8 cellular contexts compared by ENCODE assay signal in the genomic region with DNA sequence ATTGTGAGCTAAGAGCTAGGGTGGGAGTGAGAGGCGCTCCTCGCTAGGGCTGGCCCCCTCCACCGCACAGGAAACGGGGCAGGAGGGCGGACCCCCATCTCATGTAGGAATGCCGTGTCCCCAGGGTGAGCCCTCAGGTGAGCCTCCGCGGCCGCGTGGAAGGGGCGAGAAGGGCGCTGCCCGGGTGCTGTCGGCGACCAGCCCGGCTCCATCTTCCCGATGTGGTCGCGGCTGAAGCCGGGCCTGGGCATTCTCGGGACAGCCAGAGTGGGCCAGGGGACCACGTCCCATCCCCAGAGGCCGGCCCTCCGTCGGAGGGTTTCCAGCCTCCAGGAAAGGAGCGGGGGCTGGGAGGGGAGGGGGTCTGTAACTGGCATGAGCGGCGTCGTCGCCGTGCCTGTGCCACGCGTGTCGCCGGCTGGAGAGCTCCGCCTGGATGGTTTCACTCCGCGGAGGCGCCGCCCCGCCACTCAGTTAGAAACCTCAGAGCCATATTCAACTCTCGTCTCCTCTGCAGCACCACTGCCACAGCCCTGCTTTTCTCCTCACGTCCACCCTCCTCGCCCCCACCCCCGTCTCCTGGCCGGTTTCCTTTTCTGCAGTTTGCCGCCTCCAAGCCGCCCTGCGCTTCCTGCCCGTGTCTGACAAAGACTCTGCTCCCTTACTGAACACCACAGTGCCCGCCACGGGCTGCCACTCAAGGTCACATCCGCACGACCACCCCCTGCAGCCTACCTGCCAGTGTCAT. TPM values are rescaled to one million over a fixed set of nuclear protein-coding genes. Genes with fewer than 3 reads are reported as not detected.
A peak's percentile ranks its signal among the peaks of the same experiment; 100 is the strongest.
DNase-seq lines count a peak whose midpoint lies in the region; ATAC-seq, FAIRE-seq and TF ChIP-seq lines count a peak whose summit lies in the region.

TMEM269 (plus strand) TSS at position 46 of the 748 bp plus-strand sequence. CDS start 4,903 bp downstream, outside the sequence.

- peak within 1 kb of the TSS in 1 of 3 experiments; percentile 24 for H3K4me3 ChIP-seq in keratinocyte (ENCODE audit: control insufficient read depth in 2 of 3, extremely low read depth in 1 of 3, insufficient read depth in 2 of 3, low read depth in 1 of 3, low read length in 3 of 3)

- peaks cover 16% of the 10 kb centered on the region for H3K4me1 Mint-ChIP-seq in activated naive CD8-positive, alpha-beta T cell treated with anti-CD3 and anti-CD28 coated beads, Interleukin-2, amount 50 U/mL, for 24 hours

- H3K4me1 ChIP-seq in keratinocyte (ENCODE audit: control insufficient read depth, extremely low read depth, insufficient read depth, low read length): peaks cover 4% of the 10 kb centered on the region

- DNase-seq in T-helper 2 cell (peak in 4 of 5 experiments; percentile 2 to 73 (median 25)), keratinocyte (ENCODE audit: low read depth, low spot score) (no peak), NCI-H2227 treated with DMSO at 0.1 percent for 48 hours (lab: John Stamatoyannopoulos, UW) (no peak), DMS 273 treated with DMSO at 0.1 percent for 48 hours (lab: John Stamatoyannopoulos, UW) (no peak), inferior parietal cortex (ENCODE audit: extremely low spot score) (no peak)
- peak; percentile 46 for DNase-seq in activated naive CD8-positive, alpha-beta T cell treated with anti-CD3 and anti-CD28 coated beads, Interleukin-2, amount 50 U/mL, for 24 hours
- DNase-seq in stimulated activated CD4-positive, alpha-beta T cell treated with anti-CD3 and anti-CD28 coated beads, TNF-alpha, amount 100 ng/mL, for 1 hour (ENCODE audit: low read depth in 3 of 3, low spot score in 1 of 3): peak in 2 of 3 donors; percentile 12 to 24

- peak within 1 kb of the TSS; percentile 62 for H3K4me3 Mint-ChIP-seq in activated naive CD8-positive, alpha-beta T cell treated with anti-CD3 and anti-CD28 coated beads, Interleukin-2, amount 50 U/mL, for 24 hours

- no peak for TF ChIP-seq CTCF in keratinocyte (optimal IDR thresholded peaks at IDR 0.05 in 1 of 3, IDR thresholded peaks at IDR 0.05 in 1 of 3, conservative IDR thresholded peaks at IDR 0.05 in 1 of 3; ENCODE audit: extremely low read depth in 1 of 3, insufficient read depth in 2 of 3, low read length in 3 of 3)

- H2AFZ ChIP-seq in keratinocyte (ENCODE audit: control insufficient read depth, low read length): no peak within 1 kb of the TSS

- H3K9me3 Mint-ChIP-seq in activated naive CD8-positive, alpha-beta T cell treated with anti-CD3 and anti-CD28 coated beads, Interleukin-2, amount 50 U/mL, for 24 hours: no peaks in the 10 kb centered on the region

- peaks cover 19% of the 10 kb centered on the region for H3K36me3 Mint-ChIP-seq in activated naive CD8-positive, alpha-beta T cell treated with anti-CD3 and anti-CD28 coated beads, Interleukin-2, amount 50 U/mL, for 24 hours (ENCODE audit: low read depth)

- no peak within 1 kb of the TSS for H3K27ac ChIP-seq in keratinocyte (ENCODE audit: control insufficient read depth, insufficient read depth, low read length)

- dilution Hi-C loops in keratinocyte (cut with MboI; ENCODE audit: extremely low pct_ligation_motif_present, low sequenced_read_pairs): no loop called here

- ATAC-seq in activated naive CD8-positive, alpha-beta T cell treated with anti-CD3 and anti-CD28 coated beads, Interleukin-2, amount 50 U/mL, for 24 hours: peak; percentile 55
- no peak for ATAC-seq in GM21528 (IDR thresholded peaks at IDR 0.05; ENCODE audit: low FRiP score, unreplicated experiment)

- peak within 1 kb of the TSS; percentile 59 for H3K4me2 ChIP-seq in keratinocyte (ENCODE audit: control insufficient read depth, extremely low read depth, insufficient read depth, low read depth, low read length)

- no peaks in the 10 kb centered on the region for H3K9me1 ChIP-seq in keratinocyte (ENCODE audit: control insufficient read depth, extremely low read depth, insufficient read depth, low read length)

- peaks cover 1 to 8% of the 10 kb centered on the region in 2 experiments for H3K36me3 ChIP-seq in keratinocyte (ENCODE audit: control insufficient read depth in 2 of 2, extremely low read depth in 1 of 2, insufficient read depth in 2 of 2, low read length in 2 of 2)

- H4K20me1 ChIP-seq in keratinocyte (ENCODE audit: control insufficient read depth, extremely low read depth, insufficient read depth, low read length): no peaks in the 10 kb centered on the region

- H3K27me3 ChIP-seq in keratinocyte (ENCODE audit: control insufficient read depth, extremely low read depth, insufficient read depth, low read length): peaks cover 11% of the 10 kb centered on the region

- no peaks in the 10 kb centered on the region for H3K27me3 Mint-ChIP-seq in activated naive CD8-positive, alpha-beta T cell treated with anti-CD3 and anti-CD28 coated beads, Interleukin-2, amount 50 U/mL, for 24 hours

- no peak for FAIRE-seq in keratinocyte (lab: Jason Lieb, UNC)

- H3K9ac ChIP-seq in keratinocyte (ENCODE audit: control insufficient read depth, extremely low read depth, insufficient read depth, low read length): no peak within 1 kb of the TSS

- H3K79me2 ChIP-seq in keratinocyte (ENCODE audit: control insufficient read depth, insufficient read depth, low read length): no peaks in the 10 kb centered on the region

- H3K27ac Mint-ChIP-seq in activated naive CD8-positive, alpha-beta T cell treated with anti-CD3 and anti-CD28 coated beads, Interleukin-2, amount 50 U/mL, for 24 hours: no peak within 1 kb of the TSS

- no peaks in the 10 kb centered on the region for H3K9me3 ChIP-seq in keratinocyte (ENCODE audit: control insufficient read depth, low read depth, low read length)

RNA-seq across cellular contexts. Expression of gene TMEM269, which starts in this region (rescaled TPM):
- polyA plus RNA-seq in keratinocyte: 0.12 TPM in 1 of 3 replicates, not detected in the others
- polyA plus RNA-seq in keratinocyte (2011; ENCODE audit: low read depth): 0.07 TPM
- 0.02 TPM in 1 of 2 replicates, not detected in the other for polyA plus RNA-seq in keratinocyte (2011; cell fraction: cytosol; rRNA removed)
- polyA plus RNA-seq in keratinocyte (2011; cell fraction: nucleus; rRNA removed): 0.12 and 0.18 TPM in 2 replicates
- 0.23 TPM in 1 of 2 replicates, not detected in the other for polyA plus RNA-seq in keratinocyte (2012; ENCODE audit: low replicate concordance)
- not detected in 3 replicates for polyA minus RNA-seq in keratinocyte
- not detected for polyA minus RNA-seq in keratinocyte (2011; cell fraction: cytosol; rRNA and poly(A)+ RNA removed)
- polyA minus RNA-seq in keratinocyte (2011; cell fraction: nucleus; rRNA and poly(A)+ RNA removed): not detected in 2 replicates

Comparison
In these comparisons a context has a peak if more than half of its experiments do, and no peak if none do; other contexts are left out.
1. DNase-seq: peak in T-helper 2 cell (4 of 5), activated naive CD8-positive, alpha-beta T cell treated with anti-CD3 and anti-CD28 coated beads, Interleukin-2, amount 50 U/mL, for 24 hours (single experiment) and stimulated activated CD4-positive, alpha-beta T cell treated with anti-CD3 and anti-CD28 coated beads, TNF-alpha, amount 100 ng/mL, for 1 hour (2 of 3); none in keratinocyte (single experiment), NCI-H2227 treated with DMSO at 0.1 percent for 48 hours (single experiment), DMS 273 treated with DMSO at 0.1 percent for 48 hours (single experiment) and inferior parietal cortex (single experiment).